ENCODE assay signal across 7 cellular contexts in genomic region chr1:172442843-172443565, GRCh38. TPM values are rescaled to one million over a fixed set of nuclear protein-coding genes. Genes with fewer than 3 reads are reported as not detected.
DNase-seq lines count a peak whose midpoint lies in the region; ATAC-seq and TF ChIP-seq lines count a peak whose summit lies in the region.

No MANE protein-coding gene starts in this region.

- H3K4me3 Mint-ChIP-seq in HFFc6, result peak overlapping the region; percentile 94
- peak overlapping the region; percentile 87 for H3K4me3 Mint-ChIP-seq in activated CD8-positive, alpha-beta T cell treated with anti-CD3 and anti-CD28 coated beads for 36 hours

- H3K27ac Mint-ChIP-seq in HFFc6, result peak overlapping the region; percentile 82
- peak overlapping the region; percentile 92 for H3K27ac Mint-ChIP-seq in activated CD8-positive, alpha-beta T cell treated with anti-CD3 and anti-CD28 coated beads for 36 hours

- TF ChIP-seq CTCF in HFFc6 (IDR thresholded peaks at IDR 0.05), result no peak
- no peak for TF ChIP-seq CTCF in activated CD8-positive, alpha-beta T cell treated with anti-CD3 and anti-CD28 coated beads for 36 hours (IDR thresholded peaks at IDR 0.05)
- TF ChIP-seq CTCF in stomach (IDR thresholded peaks at IDR 0.05), result no peak

- H3K27me3 ChIP-seq in iPS-20b (ENCODE audit: insufficient read depth, low read length), result no peaks in the 10 kb centered on the region
- H3K27me3 ChIP-seq in stomach, result no peaks in the 10 kb centered on the region

- ATAC-seq in activated CD8-positive, alpha-beta T cell treated with anti-CD3 and anti-CD28 coated beads for 36 hours, result no peak
- ATAC-seq in HG03469 (IDR thresholded peaks at IDR 0.05; ENCODE audit: unreplicated experiment), result no peak

- TF ChIP-seq POLR2A in stomach (IDR thresholded peaks at IDR 0.05), result no peak

- no peaks in the 10 kb centered on the region for H3K9me3 Mint-ChIP-seq in HFFc6
- peaks cover 3% of the 10 kb centered on the region for H3K9me3 Mint-ChIP-seq in activated CD8-positive, alpha-beta T cell treated with anti-CD3 and anti-CD28 coated beads for 36 hours

- H3K36me3 ChIP-seq in iPS-20b (ENCODE audit: insufficient read depth, low read depth, low read length), result peaks cover 19% of the 10 kb centered on the region
- peaks cover 0 to 20% (median 3%) of the 10 kb centered on the region in 4 donors for H3K36me3 ChIP-seq in stomach

- no peaks in the 10 kb centered on the region; the same call in 1 of the 2 replicates for H3K27me3 Mint-ChIP-seq in HFFc6 (ENCODE audit: insufficient read depth)
- H3K27me3 Mint-ChIP-seq in activated CD8-positive, alpha-beta T cell treated with anti-CD3 and anti-CD28 coated beads for 36 hours, result no peaks in the 10 kb centered on the region

- H3K4me1 Mint-ChIP-seq in HFFc6 (ENCODE audit: low read depth), result peaks cover 35% of the 10 kb centered on the region
- H3K4me1 Mint-ChIP-seq in activated CD8-positive, alpha-beta T cell treated with anti-CD3 and anti-CD28 coated beads for 36 hours (ENCODE audit: low read depth), result peaks cover 35% of the 10 kb centered on the region

- H3K9me3 ChIP-seq in iPS-20b (ENCODE audit: insufficient read depth, low read depth, low read length) (no peaks in the 10 kb centered on the region), stomach (no peaks in the 10 kb centered on the region)

- DNase-seq in HFFc6 (no peak), stomach (no peak), NAMALWA (ENCODE audit: low spot score) (no peak), posterior vena cava (ENCODE audit: low spot score) (no peak)
- DNase-seq in activated CD8-positive, alpha-beta T cell treated with anti-CD3 and anti-CD28 coated beads for 36 hours, result no peak

- peak overlapping the region; percentile 93 for H3K9ac ChIP-seq in iPS-20b (ENCODE audit: low read depth, low read length)

- no peak overlapping the region for H3K27ac ChIP-seq in iPS-20b (ENCODE audit: low read length)
- H3K27ac ChIP-seq in stomach, result peak overlapping the region in 3 of 5 donors; percentile 77 to 87 (median 85)

- H3K4me3 ChIP-seq in iPS-20b (ENCODE audit: low read length) (peak overlapping the region; percentile 89), stomach (peak overlapping the region; percentile 66 to 90 (median 75))

- POLR2A ChIA-PET in activated CD8-positive, alpha-beta T cell treated with anti-CD3 and anti-CD28 coated beads for 36 hours (lab: Charles Lee), result interaction anchor here (1.0 kb wide), 1 partner anchor 8 kb away, joined by 3 read pairs; no protein-coding TSS in a partner anchor

- intact Hi-C loops in activated CD8-positive, alpha-beta T cell treated with anti-CD3 and anti-CD28 coated beads for 36 hours (cut with micrococcal nuclease), result loop anchor here (5.0 kb wide), 1 partner anchor 441 kb away; no protein-coding TSS in a partner anchor
- intact Hi-C loops in stomach (cut with DNase I; ENCODE audit: low total_unique reads), result loop anchor here (10.0 kb wide), 1 partner anchor 282 kb away; no protein-coding TSS in a partner anchor
- intact Hi-C loops in posterior vena cava (cut with DNase I), result loop anchor here in 1 of 2 donors (5.0 kb wide), 1 partner anchor 441 kb away; no protein-coding TSS in a partner anchor

- no peak for TF ChIP-seq EP300 in stomach (IDR thresholded peaks at IDR 0.05)

- 52 to 58% (median 56%) methylated on average over 3 of the region's 3 CpGs for WGBS in stomach, 5 donors

- peaks cover 4% of the 10 kb centered on the region; the same call in 1 of the 2 replicates for H3K4me1 ChIP-seq in iPS-20b (ENCODE audit: insufficient read depth, low read length)
- H3K4me1 ChIP-seq in stomach, result peaks cover 10 to 34% (median 27%) of the 10 kb centered on the region in 4 donors

- CTCF ChIA-PET in activated CD8-positive, alpha-beta T cell treated with anti-CD3 and anti-CD28 coated beads for 36 hours (lab: Charles Lee), result interaction anchor here (0.7 to 8.2 kb wide), 19 partner anchors 8 to 458 kb away, joined by 3 to 90 read pairs (median 3); no protein-coding TSS in a partner anchor

- H3K36me3 Mint-ChIP-seq in HFFc6 (ENCODE audit: low read depth), result peaks cover 26% of the 10 kb centered on the region
- H3K36me3 Mint-ChIP-seq in activated CD8-positive, alpha-beta T cell treated with anti-CD3 and anti-CD28 coated beads for 36 hours (ENCODE audit: low read depth), result peaks cover 31% of the 10 kb centered on the region

RNA-seq across cellular contexts. Expression of gene PIGC, which starts 0.9 kb away (rescaled TPM):
- 10 to 100 TPM; 14.2 to 17.1 (median 15.3) TPM for total RNA-seq in HFFc6 (2021; fragmentation: NEBNext Ultra II Directional; extraction: Animal tissue kit (Norgen Biotek cat#: 25700))
- total RNA-seq in activated CD8-positive, alpha-beta T cell treated with anti-CD3 and anti-CD28 coated beads for 36 hours, result 10 to 100 TPM; 17.8 to 19.5 TPM
- total RNA-seq in stomach (10 to 100 TPM in 4 of 5 donors, 1 to 10 TPM in 1; 1.2 to 27.9 (median 17.9) TPM), posterior vena cava (10 to 100 TPM; 18.4 to 22.3 TPM)
- 10 to 100 TPM; 15.3 to 25.6 (median 16.1) TPM for polyA plus RNA-seq in stomach

RNA-seq across cellular contexts. Expression of gene C1orf105, which starts 22.5 kb away (rescaled TPM):
- not detected for total RNA-seq in HFFc6 (2021; fragmentation: NEBNext Ultra II Directional; extraction: Animal tissue kit (Norgen Biotek cat#: 25700))
- not detected for total RNA-seq in activated CD8-positive, alpha-beta T cell treated with anti-CD3 and anti-CD28 coated beads for 36 hours
- not detected for total RNA-seq in stomach
- under 1 TPM in 1 of 3 donors, not detected in 2; 0.37 TPM for polyA plus RNA-seq in stomach
- not detected for total RNA-seq in posterior vena cava
